22 cellular contexts compared by ENCODE assay signal in genomic region chr16:30049871-30050270, GRCh38. TPM values are rescaled to one million over a fixed set of nuclear protein-coding genes. Genes with fewer than 3 reads are reported as not detected.
A peak's percentile ranks its signal among the peaks of the same experiment; 100 is the strongest.
DNase-seq lines count a peak whose midpoint lies in the region; ATAC-seq and TF ChIP-seq lines count a peak whose summit lies in the region.
"Had no signal": no experiment of that assay in that cellular context is flagged by ENCODE, and none has a peak within 500 bp of the region (broad histone marks: within the 10 kb centered on the region; RNA-seq: fewer than 3 reads in every experiment).

No MANE protein-coding gene starts in this region.

- H3K36me3 Mint-ChIP-seq in stimulated activated memory B cell treated with anti-CD40 and anti-IgM and Interleukin-4, amounts not matched to agents 10 μg/mL and 1 μg/mL and 100 μg/mL, for 72 hours: no peaks in the 10 kb centered on the region

- no peaks in the 10 kb centered on the region for H4K20me1 ChIP-seq in osteoblast (ENCODE audit: insufficient read depth, low read length)

- H3K4me3 ChIP-seq in osteoblast (ENCODE audit: insufficient read depth, low read length): no peak overlapping the region
- H3K4me3 ChIP-seq: K562, PC-9 had no signal

- no peak overlapping the region for H3K4me3 Mint-ChIP-seq in stimulated activated memory B cell treated with anti-CD40 and anti-IgM and Interleukin-4, amounts not matched to agents 10 μg/mL and 1 μg/mL and 100 μg/mL, for 72 hours

- no peaks in the 10 kb centered on the region for H3K27me3 ChIP-seq in osteoblast (ENCODE audit: insufficient read depth, low read length)
- H3K27me3 ChIP-seq: BE2C had no signal

- ATAC-seq in HG02852 (IDR thresholded peaks at IDR 0.05; ENCODE audit: unreplicated experiment): no peak
- no peak for ATAC-seq in stimulated activated memory B cell treated with anti-CD40 and anti-IgM and Interleukin-4, amounts not matched to agents 10 μg/mL and 1 μg/mL and 100 μg/mL, for 72 hours
- ATAC-seq: K562 had no signal

- TF ChIP-seq CTCF in osteoblast (IDR thresholded peaks at IDR 0.05; ENCODE audit: extremely low read depth, low read depth, low read length): no peak

- H2AFZ ChIP-seq in osteoblast (ENCODE audit: low read length): no peak overlapping the region
- H2AFZ ChIP-seq: PC-9 had no signal

- H3K27ac ChIP-seq in caudate nucleus (ENCODE audit: low read depth, low read length): no peak overlapping the region
- no peak overlapping the region for H3K27ac ChIP-seq in osteoblast (ENCODE audit: low read depth, low read length)
- H3K27ac ChIP-seq: 22Rv1, HL-60, PC-9 had no signal

- H3K9me3 Mint-ChIP-seq in stimulated activated memory B cell treated with anti-CD40 and anti-IgM and Interleukin-4, amounts not matched to agents 10 μg/mL and 1 μg/mL and 100 μg/mL, for 72 hours: no peaks in the 10 kb centered on the region
- H3K9me3 Mint-ChIP-seq: CD4-positive, alpha-beta memory T cell had no signal

- peaks cover 32% of the 10 kb centered on the region for H3K27me3 Mint-ChIP-seq in stimulated activated memory B cell treated with anti-CD40 and anti-IgM and Interleukin-4, amounts not matched to agents 10 μg/mL and 1 μg/mL and 100 μg/mL, for 72 hours
- H3K27me3 Mint-ChIP-seq: CD4-positive, alpha-beta memory T cell had no signal

- H3K4me1 ChIP-seq in osteoblast (ENCODE audit: insufficient read depth, low read length): peaks cover 23% of the 10 kb centered on the region

- peaks cover 8% of the 10 kb centered on the region for H3K4me1 Mint-ChIP-seq in stimulated activated memory B cell treated with anti-CD40 and anti-IgM and Interleukin-4, amounts not matched to agents 10 μg/mL and 1 μg/mL and 100 μg/mL, for 72 hours

- H3K27ac Mint-ChIP-seq in stimulated activated memory B cell treated with anti-CD40 and anti-IgM and Interleukin-4, amounts not matched to agents 10 μg/mL and 1 μg/mL and 100 μg/mL, for 72 hours: no peak overlapping the region

- DNase-seq in Ammon's horn (ENCODE audit: low spot score): peak; percentile 83
- peak in 41 of 61 donors; percentile 12 to 86 (median 45) for DNase-seq in caudate nucleus (lab: John Stamatoyannopoulos, UW)
- peak in 35 of 51 donors; percentile 12 to 87 (median 56) for DNase-seq in hypothalamus (lab: John Stamatoyannopoulos, UW)
- DNase-seq in osteoblast (ENCODE audit: insufficient read length, low spot score, missing footprints): peak; percentile 29
- no peak for DNase-seq in islet precursor cell
- no peak for DNase-seq in DMS 273 (lab: John Stamatoyannopoulos, UW; ENCODE audit: unreplicated experiment)
- DNase-seq: BE2C; Calu3; CD4-positive, alpha-beta memory T cell; DMS79 treated with DMSO at 0.1 percent for 48 hours; HCEC 1CT; NCI-H1417; NCI-H1930; NCI-H2171; NCI-H774; PC-9 had no signal

- H3K9me3 ChIP-seq in osteoblast (ENCODE audit: low read depth, low read length): no peaks in the 10 kb centered on the region
- H3K9me3 ChIP-seq: BE2C had no signal

- no peaks in the 10 kb centered on the region for H3K36me3 ChIP-seq in osteoblast (ENCODE audit: insufficient read depth, low read length)
- H3K36me3 ChIP-seq: BE2C had no signal

- H3K79me2 ChIP-seq in osteoblast (ENCODE audit: insufficient read depth, low read length): peaks cover 10% of the 10 kb centered on the region

- no peak overlapping the region for H3K4me2 ChIP-seq in osteoblast (ENCODE audit: insufficient read depth, low read length)
- H3K4me2 ChIP-seq: PC-9 had no signal

RNA-seq across cellular contexts. Expression of gene ALDOA, which starts 15.7 kb away (rescaled TPM):
- 579 and 705 TPM in 2 replicates for total RNA-seq in osteoblast

RNA-seq across cellular contexts. Expression of gene TLCD3B, which starts 18.8 kb away (rescaled TPM):
- total RNA-seq in osteoblast: 0.36 TPM in 1 of 2 replicates, not detected in the other
- total RNA-seq: CD4-positive, alpha-beta memory T cell had no signal

RNA-seq across cellular contexts. Expression of gene PPP4C, which starts 25.9 kb away (rescaled TPM):
- 175 and 178 TPM in 2 replicates for total RNA-seq in osteoblast

RNA-seq across cellular contexts. Expression of gene C16orf92, which starts 26.9 kb away (rescaled TPM):
- not detected in 2 replicates for total RNA-seq in osteoblast
- total RNA-seq: Calu3; CD4-positive, alpha-beta memory T cell; K562; NCI-H460; PC-9 had no signal

RNA-seq across cellular contexts. Expression of gene DOC2A, which starts 39.0 kb away (rescaled TPM):
- total RNA-seq in osteoblast: not detected in 2 replicates

Comparison
In these comparisons a context has a peak if more than half of its experiments do, and no peak if none do; other contexts are left out.
1. DNase-seq: peak in Ammon's horn (single experiment), caudate nucleus (41 of 61), hypothalamus (35 of 51) and osteoblast (single experiment); none in islet precursor cell (single experiment) and DMS 273 (single experiment).